32 cellular contexts compared by ENCODE assay signal in genomic region chr2:15543058-15543457, GRCh38.
"Had no signal": no experiment of that assay in that cellular context is flagged by ENCODE, and none has a peak within 500 bp of the region (broad histone marks: within the 10 kb centered on the region; RNA-seq: fewer than 3 reads in every experiment).

No MANE protein-coding gene starts in this region.

- FAIRE-seq: colon had no signal

- H3K9me3 ChIP-seq: body of pancreas, esophagus muscularis mucosa, gastroesophageal sphincter had no signal

- H3K27me3 Mint-ChIP-seq: activated B cell treated with CpG ODN at 0.5 μM for 24 hours; activated CD8-positive, alpha-beta T cell treated with anti-CD3 and anti-CD28 coated beads for 36 hours; activated naive CD8-positive, alpha-beta T cell; activated T-helper 17 cell treated with anti-CD3 and anti-CD28 coated beads, Interleukin-2, amount 50 U/mL, for 72 hours; central memory CD8-positive, alpha-beta T cell; effector memory CD8-positive, alpha-beta T cell; T-helper 17 cell had no signal

- ATAC-seq: activated CD4-positive, CD25-positive, alpha-beta regulatory T cell treated with anti-CD3 and anti-CD28 coated beads, Interleukin-2, amount 50 U/mL, for 24 hours; activated CD8-positive, alpha-beta T cell treated with anti-CD3 and anti-CD28 coated beads for 36 hours; activated T-cell treated with anti-CD3 and anti-CD28 coated beads, Interleukin-2, amount 50 U/mL, for 4 hours; activated T-helper 17 cell treated with anti-CD3 and anti-CD28 coated beads, Interleukin-2, amount 50 U/mL, for 72 hours; body of pancreas; effector memory CD8-positive, alpha-beta T cell; foreskin keratinocyte; gastroesophageal sphincter; T-helper 17 cell had no signal

- H3K36me3 ChIP-seq: WERI-Rb-1 had no signal

- H3K27ac Mint-ChIP-seq: activated B cell treated with CpG ODN at 0.5 μM for 24 hours; activated CD8-positive, alpha-beta T cell treated with anti-CD3 and anti-CD28 coated beads for 36 hours; activated naive CD8-positive, alpha-beta T cell; activated T-helper 17 cell treated with anti-CD3 and anti-CD28 coated beads, Interleukin-2, amount 50 U/mL, for 72 hours; effector memory CD8-positive, alpha-beta T cell; T-helper 17 cell; T-helper 2 cell treated with Interferon-gamma antibody and Interleukin-4, amounts not matched to agents 5 μg/mL and 100 μg/mL, for 36 hours had no signal

- H3K4me3 ChIP-seq: body of pancreas, esophagus muscularis mucosa, gastroesophageal sphincter had no signal

- H3K4me3 Mint-ChIP-seq: activated B cell treated with CpG ODN at 0.5 μM for 24 hours; activated CD8-positive, alpha-beta T cell treated with anti-CD3 and anti-CD28 coated beads for 36 hours; activated naive CD8-positive, alpha-beta T cell; activated T-cell treated with anti-CD3 and anti-CD28 coated beads, Interleukin-2, amount 50 U/mL, for 4 hours; activated T-helper 17 cell treated with anti-CD3 and anti-CD28 coated beads, Interleukin-2, amount 50 U/mL, for 72 hours; central memory CD8-positive, alpha-beta T cell; effector memory CD8-positive, alpha-beta T cell; T-helper 17 cell; T-helper 2 cell treated with Interferon-gamma antibody and Interleukin-4, amounts not matched to agents 5 μg/mL and 100 μg/mL, for 36 hours had no signal

- H3K9me3 Mint-ChIP-seq: activated B cell treated with CpG ODN at 0.5 μM for 24 hours; activated CD8-positive, alpha-beta T cell treated with anti-CD3 and anti-CD28 coated beads for 36 hours; activated T-cell treated with anti-CD3 and anti-CD28 coated beads, Interleukin-2, amount 50 U/mL, for 4 hours; activated T-helper 17 cell treated with anti-CD3 and anti-CD28 coated beads, Interleukin-2, amount 50 U/mL, for 72 hours; central memory CD8-positive, alpha-beta T cell; effector memory CD8-positive, alpha-beta T cell; T-helper 2 cell treated with Interferon-gamma antibody and Interleukin-4, amounts not matched to agents 5 μg/mL and 100 μg/mL, for 36 hours had no signal

- H3K27me3 ChIP-seq: body of pancreas, esophagus muscularis mucosa, foreskin keratinocyte, gastroesophageal sphincter had no signal

- H3K27ac ChIP-seq: body of pancreas, esophagus muscularis mucosa, foreskin keratinocyte, gastroesophageal sphincter, WERI-Rb-1 had no signal

- DNase-seq: activated B cell treated with CpG ODN at 0.5 μM for 24 hours; activated CD4-positive, alpha-beta T cell treated with anti-CD3 and anti-CD28 coated beads for 48 hours; activated CD4-positive, alpha-beta T cell treated with anti-CD3 and anti-CD28 coated beads, Interleukin-2, amount 50 U/mL, for 1 hour; activated CD4-positive, alpha-beta T cell treated with anti-CD3 and anti-CD28 coated beads, Interleukin-2, amount 50 U/mL, for 48 hours; activated CD8-positive, alpha-beta memory T cell treated with anti-CD3 and anti-CD28 coated beads for 24 hours; activated CD8-positive, alpha-beta T cell treated with anti-CD3 and anti-CD28 coated beads for 36 hours; activated effector memory CD4-positive, alpha-beta T cell treated with Interleukin-2 at 50 U/mL for 16 hours; activated gamma-delta T cell treated with Interleukin-2 at 50 U/mL for 16 hours; activated naive CD4-positive, alpha-beta T cell treated with anti-CD3 and anti-CD28 coated beads, Interleukin-2, amount 50 U/mL, for 16 hours; activated naive CD4-positive, alpha-beta T cell treated with Interleukin-2 at 50 U/mL for 16 hours; activated T-cell treated with anti-CD3 and anti-CD28 coated beads, Interleukin-2, amount 50 U/mL, for 4 hours; amniotic stem cell; anterior cingulate cortex; body of pancreas; cortex of kidney; dermis blood vessel endothelial cell; effector CD4-positive, alpha-beta T cell; effector memory CD8-positive, alpha-beta T cell; foreskin keratinocyte; head of caudate nucleus; T-helper 1 cell; T-helper 17 cell; T1000; WERI-Rb-1 had no signal
